In genomic region chr3:37800022-37800493, GRCh38 we compare ENCODE assay signal across 19 cellular contexts.
"Had no signal": no experiment of that assay in that cellular context is flagged by ENCODE, and none has a peak within 500 bp of the region (broad histone marks: within the 10 kb centered on the region; RNA-seq: fewer than 3 reads in every experiment).

No MANE protein-coding gene starts in this region.

- H3K27ac ChIP-seq: sigmoid colon, uterus, WERI-Rb-1 had no signal

- ATAC-seq: activated CD4-positive, alpha-beta T cell treated with anti-CD3 and anti-CD28 coated beads for 36 hours; activated T-cell treated with anti-CD3 and anti-CD28 coated beads, Interleukin-2, amount 50 U/mL, for 4 hours; left ventricle myocardium superior; pancreas; stimulated activated memory B cell treated with anti-CD40 and anti-IgM and Interleukin-4, amounts not matched to agents 10 μg/mL and 1 μg/mL and 100 μg/mL, for 72 hours; T-helper 17 cell had no signal

- DNase-seq: activated CD4-positive, alpha-beta memory T cell treated with anti-CD3 and anti-CD28 coated beads, Interleukin-2, amount 10 ng/mL, durations not matched to agents 7 days and 5 days; activated CD4-positive, alpha-beta T cell treated with anti-CD3 and anti-CD28 coated beads for 36 hours; activated effector memory CD4-positive, alpha-beta T cell treated with Interleukin-2 at 50 U/mL for 16 hours; activated T-cell treated with anti-CD3 and anti-CD28 coated beads, Interleukin-2, amount 50 U/mL, for 4 hours; hippocampal formation; kidney; left ventricle myocardium superior; pancreas; sigmoid colon; stimulated activated CD4-positive, alpha-beta T cell treated with anti-CD3 and anti-CD28 coated beads, Interleukin-12 subunit alpha, Interleukin-12 subunit beta, amount 100 ng/mL, for 4 hours; T-helper 17 cell; uterus; WERI-Rb-1 had no signal

- H3K27ac Mint-ChIP-seq: activated CD4-positive, alpha-beta memory T cell treated with anti-CD3 and anti-CD28 coated beads, Interleukin-2, amount 10 ng/mL, durations not matched to agents 7 days and 5 days; activated CD4-positive, alpha-beta T cell treated with anti-CD3 and anti-CD28 coated beads for 36 hours; activated naive CD4-positive, alpha-beta T cell treated with anti-CD3 and anti-CD28 coated beads, Interleukin-2, amount 50 U/mL, for 24 hours; mesothelial cell of epicardium; stimulated activated memory B cell treated with anti-CD40 and anti-IgM and Interleukin-4, amounts not matched to agents 10 μg/mL and 1 μg/mL and 100 μg/mL, for 72 hours; T-helper 17 cell had no signal

- H3K4me3 Mint-ChIP-seq: activated CD4-positive, alpha-beta memory T cell treated with anti-CD3 and anti-CD28 coated beads, Interleukin-2, amount 10 ng/mL, durations not matched to agents 7 days and 5 days; activated CD4-positive, alpha-beta T cell treated with anti-CD3 and anti-CD28 coated beads for 36 hours; activated naive CD4-positive, alpha-beta T cell treated with anti-CD3 and anti-CD28 coated beads, Interleukin-2, amount 50 U/mL, for 24 hours; activated T-cell treated with anti-CD3 and anti-CD28 coated beads, Interleukin-2, amount 50 U/mL, for 4 hours; mesothelial cell of epicardium; neural crest cell; stimulated activated memory B cell treated with anti-CD40 and anti-IgM and Interleukin-4, amounts not matched to agents 10 μg/mL and 1 μg/mL and 100 μg/mL, for 72 hours; T-helper 17 cell had no signal

- H3K36me3 Mint-ChIP-seq: activated naive CD4-positive, alpha-beta T cell treated with anti-CD3 and anti-CD28 coated beads, Interleukin-2, amount 50 U/mL, for 24 hours; stimulated activated memory B cell treated with anti-CD40 and anti-IgM and Interleukin-4, amounts not matched to agents 10 μg/mL and 1 μg/mL and 100 μg/mL, for 72 hours had no signal

- H3K27me3 Mint-ChIP-seq: activated CD4-positive, alpha-beta T cell treated with anti-CD3 and anti-CD28 coated beads for 36 hours; activated naive CD4-positive, alpha-beta T cell treated with anti-CD3 and anti-CD28 coated beads, Interleukin-2, amount 50 U/mL, for 24 hours had no signal

- FAIRE-seq: colon, endometrium, kidney, pancreas had no signal

- H3K27me3 ChIP-seq: pancreas, sigmoid colon, uterus had no signal

- H3K36me3 ChIP-seq: pancreas, uterus, WERI-Rb-1 had no signal

- H3K9me3 Mint-ChIP-seq: activated CD4-positive, alpha-beta memory T cell treated with anti-CD3 and anti-CD28 coated beads, Interleukin-2, amount 10 ng/mL, durations not matched to agents 7 days and 5 days; activated naive CD4-positive, alpha-beta T cell treated with anti-CD3 and anti-CD28 coated beads, Interleukin-2, amount 50 U/mL, for 24 hours; activated T-cell treated with anti-CD3 and anti-CD28 coated beads, Interleukin-2, amount 50 U/mL, for 4 hours; stimulated activated memory B cell treated with anti-CD40 and anti-IgM and Interleukin-4, amounts not matched to agents 10 μg/mL and 1 μg/mL and 100 μg/mL, for 72 hours had no signal

- H3K4me1 Mint-ChIP-seq: activated CD4-positive, alpha-beta memory T cell treated with anti-CD3 and anti-CD28 coated beads, Interleukin-2, amount 10 ng/mL, durations not matched to agents 7 days and 5 days; activated CD4-positive, alpha-beta T cell treated with anti-CD3 and anti-CD28 coated beads for 36 hours; activated naive CD4-positive, alpha-beta T cell treated with anti-CD3 and anti-CD28 coated beads, Interleukin-2, amount 50 U/mL, for 24 hours; mesothelial cell of epicardium; stimulated activated memory B cell treated with anti-CD40 and anti-IgM and Interleukin-4, amounts not matched to agents 10 μg/mL and 1 μg/mL and 100 μg/mL, for 72 hours; T-helper 17 cell had no signal

- H3K9me3 ChIP-seq: pancreas, sigmoid colon, uterus had no signal

- H3K4me3 ChIP-seq: pancreas, sigmoid colon, uterus had no signal

- H3K4me1 ChIP-seq: pancreas, uterus had no signal
